23 cellular contexts compared by ENCODE assay signal in genomic region chr15:27797765-27798164, GRCh38.
DNase-seq lines count a peak whose midpoint lies in the region; ATAC-seq and TF ChIP-seq lines count a peak whose summit lies in the region.
"Had no signal": no experiment of that assay in that cellular context is flagged by ENCODE, and none has a peak within 500 bp of the region (broad histone marks: within the 10 kb centered on the region; RNA-seq: fewer than 3 reads in every experiment).

No MANE protein-coding gene starts in this region.

- H3K27me3 ChIP-seq in left ventricle myocardium inferior (ENCODE audit: low read depth) = peaks cover 11% of the 10 kb centered on the region
- H3K27me3 ChIP-seq: BE2C, brain microvascular endothelial cell, MG63, sigmoid colon had no signal

- H3K4me3 Mint-ChIP-seq in stimulated activated effector memory CD8-positive, alpha-beta T cell treated with anti-CD3 and anti-CD28 coated beads, Interleukin-12 subunit alpha, Interleukin-12 subunit beta, amount 100 ng/mL, for 72 hours = no peak overlapping the region
- H3K4me3 Mint-ChIP-seq: activated B cell treated with CpG ODN at 0.5 μM for 24 hours; activated CD4-positive, alpha-beta memory T cell treated with anti-CD3 and anti-CD28 coated beads, Interleukin-2, amount 10 ng/mL, durations not matched to agents 7 days and 5 days; mesothelial cell of epicardium; naive thymus-derived CD8-positive, alpha-beta T cell had no signal

- H3K9me3 ChIP-seq in left ventricle myocardium inferior (replicated peaks) = no peaks in the 10 kb centered on the region
- H3K9me3 ChIP-seq: BE2C, MG63 had no signal

- peaks cover 7% of the 10 kb centered on the region for H3K9me3 Mint-ChIP-seq in stimulated activated effector memory CD8-positive, alpha-beta T cell treated with anti-CD3 and anti-CD28 coated beads, Interleukin-12 subunit alpha, Interleukin-12 subunit beta, amount 100 ng/mL, for 72 hours

- H3K36me3 Mint-ChIP-seq in stimulated activated effector memory CD8-positive, alpha-beta T cell treated with anti-CD3 and anti-CD28 coated beads, Interleukin-12 subunit alpha, Interleukin-12 subunit beta, amount 100 ng/mL, for 72 hours = no peaks in the 10 kb centered on the region
- H3K36me3 Mint-ChIP-seq: mesothelial cell of epicardium; naive thymus-derived CD8-positive, alpha-beta T cell had no signal

- H3K27ac Mint-ChIP-seq in stimulated activated effector memory CD8-positive, alpha-beta T cell treated with anti-CD3 and anti-CD28 coated beads, Interleukin-12 subunit alpha, Interleukin-12 subunit beta, amount 100 ng/mL, for 72 hours = no peak overlapping the region
- H3K27ac Mint-ChIP-seq: activated B cell treated with CpG ODN at 0.5 μM for 24 hours; activated CD4-positive, alpha-beta memory T cell treated with anti-CD3 and anti-CD28 coated beads, Interleukin-2, amount 10 ng/mL, durations not matched to agents 7 days and 5 days; mesothelial cell of epicardium; naive thymus-derived CD8-positive, alpha-beta T cell had no signal

- intact Hi-C loops in left ventricle myocardium inferior (cut with micrococcal nuclease) = no loop called here
- intact Hi-C loops in sciatic nerve (cut with DNase I) = no loop called here

- no peaks in the 10 kb centered on the region for H3K36me3 ChIP-seq in left ventricle myocardium inferior
- H3K36me3 ChIP-seq: BE2C, brain microvascular endothelial cell, MG63, sigmoid colon had no signal

- H3K27ac ChIP-seq in left ventricle myocardium inferior (replicated peaks) = no peak overlapping the region
- H3K27ac ChIP-seq: brain microvascular endothelial cell, sigmoid colon had no signal

- H3K4me1 Mint-ChIP-seq in stimulated activated effector memory CD8-positive, alpha-beta T cell treated with anti-CD3 and anti-CD28 coated beads, Interleukin-12 subunit alpha, Interleukin-12 subunit beta, amount 100 ng/mL, for 72 hours = no peaks in the 10 kb centered on the region
- H3K4me1 Mint-ChIP-seq: activated B cell treated with CpG ODN at 0.5 μM for 24 hours; activated CD4-positive, alpha-beta memory T cell treated with anti-CD3 and anti-CD28 coated beads, Interleukin-2, amount 10 ng/mL, durations not matched to agents 7 days and 5 days; mesothelial cell of epicardium; naive thymus-derived CD8-positive, alpha-beta T cell had no signal

- TF ChIP-seq CTCF in left ventricle myocardium inferior (IDR thresholded peaks at IDR 0.05; ENCODE audit: borderline replicate concordance) = no peak

- ATAC-seq in SK-N-SH treated with all-trans-retinoic acid at 6 μM for 48 hours = no peak
- no peak for ATAC-seq in stimulated activated effector memory CD8-positive, alpha-beta T cell treated with anti-CD3 and anti-CD28 coated beads, Interleukin-12 subunit alpha, Interleukin-12 subunit beta, amount 100 ng/mL, for 72 hours
- no peak for ATAC-seq in sciatic nerve
- ATAC-seq: K562; naive thymus-derived CD8-positive, alpha-beta T cell had no signal

- H3K4me1 ChIP-seq in left ventricle myocardium inferior = no peaks in the 10 kb centered on the region
- H3K4me1 ChIP-seq: BE2C, sigmoid colon had no signal

- DNase-seq in DMS153 (lab: John Stamatoyannopoulos, UW) (peak; percentile 36), NCI-H1092 treated with DMSO at 0.1 percent for 48 hours (lab: John Stamatoyannopoulos, UW) (peak; percentile 80), NCI-H69 (lab: John Stamatoyannopoulos, UW) (peak; percentile 15), left ventricle myocardium inferior (peak; percentile 74), NCI-H146 treated with DMSO at 0.1 percent for 48 hours (lab: John Stamatoyannopoulos, UW; ENCODE audit: unreplicated experiment) (no peak), sciatic nerve (ENCODE audit: low spot score) (no peak)
- DNase-seq in stimulated activated effector memory CD8-positive, alpha-beta T cell treated with anti-CD3 and anti-CD28 coated beads, Interleukin-12 subunit alpha, Interleukin-12 subunit beta, amount 100 ng/mL, for 72 hours (ENCODE audit: low spot score in 2 of 2) = no peak
- DNase-seq: activated B cell treated with CpG ODN at 0.5 μM for 24 hours; activated CD4-positive, alpha-beta memory T cell treated with anti-CD3 and anti-CD28 coated beads, Interleukin-2, amount 10 ng/mL, durations not matched to agents 7 days and 5 days; activated gamma-delta T cell; activated T-cell treated with anti-CD3 and anti-CD28 coated beads for 4 hours; BE2C; brain microvascular endothelial cell; cortex of kidney; MG63; naive thymus-derived CD8-positive, alpha-beta T cell; NCI-H1694 treated with DMSO at 0.1 percent for 48 hours; sigmoid colon; stimulated activated CD4-positive, alpha-beta T cell treated with anti-CD3 and anti-CD28 coated beads, Interleukin-15, amount 100 ng/mL, for 24 hours; SW 1271 had no signal

- no peak overlapping the region for H3K4me3 ChIP-seq in left ventricle myocardium inferior
- H3K4me3 ChIP-seq: K562, MG63, sigmoid colon had no signal

TF ChIP-seq in SK-N-SH treated with all-trans-retinoic acid at 6 μM for 48 hours, 23 proteins besides CTCF, POLR2A, EP300 and RAD21:
- TF ChIP-seq RARB (CRISPR knock-in tag; IDR thresholded peaks at IDR 0.05) = no peak
- TF ChIP-seq ZC3H10 (CRISPR knock-in tag; IDR thresholded peaks at IDR 0.05) = no peak
- no peak for TF ChIP-seq OSR1 (CRISPR knock-in tag; IDR thresholded peaks at IDR 0.05)
- TF ChIP-seq CSDC2 (CRISPR knock-in tag; IDR thresholded peaks at IDR 0.05) = no peak
- TF ChIP-seq ISL1 (CRISPR knock-in tag; IDR thresholded peaks at IDR 0.05) = no peak
- TF ChIP-seq POU6F1 (CRISPR knock-in tag; IDR thresholded peaks at IDR 0.05; ENCODE audit: borderline replicate concordance, low read depth) = no peak
- no peak for TF ChIP-seq PATZ1 (CRISPR knock-in tag; IDR thresholded peaks at IDR 0.05; ENCODE audit: borderline replicate concordance)
- TF ChIP-seq BACH2 (CRISPR knock-in tag; IDR thresholded peaks at IDR 0.05; ENCODE audit: borderline replicate concordance) = no peak
- no peak for TF ChIP-seq ZNF8 (CRISPR knock-in tag; IDR thresholded peaks at IDR 0.05)
- no peak for TF ChIP-seq ZFP3 (CRISPR knock-in tag; IDR thresholded peaks at IDR 0.05)
- TF ChIP-seq GLIS3 (CRISPR knock-in tag; IDR thresholded peaks at IDR 0.05) = no peak
- no peak for TF ChIP-seq ESRRG (CRISPR knock-in tag; IDR thresholded peaks at IDR 0.05)
- no peak for TF ChIP-seq ZNF70 (CRISPR knock-in tag; IDR thresholded peaks at IDR 0.05)
- TF ChIP-seq TCF4 (CRISPR knock-in tag; IDR thresholded peaks at IDR 0.05; ENCODE audit: borderline replicate concordance) = no peak
- TF ChIP-seq ARNTL (CRISPR knock-in tag; IDR thresholded peaks at IDR 0.05; ENCODE audit: borderline replicate concordance, low read depth) = no peak
- no peak for TF ChIP-seq PPARA (CRISPR knock-in tag; IDR thresholded peaks at IDR 0.05; ENCODE audit: borderline replicate concordance)

Comparison
In these comparisons a context has a peak if more than half of its experiments do, and no peak if none do; other contexts are left out.
1. DNase-seq: peak in DMS153 (single experiment), NCI-H1092 treated with DMSO at 0.1 percent for 48 hours (single experiment), NCI-H69 (single experiment) and left ventricle myocardium inferior (single experiment); none in stimulated activated effector memory CD8-positive, alpha-beta T cell treated with anti-CD3 and anti-CD28 coated beads, Interleukin-12 subunit alpha, Interleukin-12 subunit beta, amount 100 ng/mL, for 72 hours (0 of 2), NCI-H146 treated with DMSO at 0.1 percent for 48 hours (single experiment) and sciatic nerve (single experiment).